26 cellular contexts compared by ENCODE assay signal in the genomic region with DNA sequence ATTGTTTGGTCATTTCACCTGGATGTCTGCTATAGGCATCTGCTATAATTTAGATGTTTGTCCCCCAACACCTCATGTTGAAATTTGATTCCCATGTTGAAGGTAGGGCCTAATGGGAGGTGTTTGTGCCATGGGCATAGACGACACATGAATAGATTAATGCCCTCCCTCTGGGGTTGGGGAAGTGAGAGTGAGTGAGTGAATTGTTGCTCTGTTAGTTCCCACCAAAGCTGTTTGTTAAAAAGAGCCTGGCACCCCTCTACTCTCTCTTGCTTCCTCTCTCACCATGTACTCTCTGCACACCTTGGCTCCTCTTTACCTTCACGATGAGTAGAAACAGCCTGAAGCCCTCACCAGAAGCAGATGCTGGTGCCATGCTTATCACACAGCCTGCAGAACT. TPM values are rescaled to one million over a fixed set of nuclear protein-coding genes. Genes with fewer than 3 reads are reported as not detected.
DNase-seq lines count a peak whose midpoint lies in the region; ATAC-seq, FAIRE-seq and TF ChIP-seq lines count a peak whose summit lies in the region.
"Had no signal": no experiment of that assay in that cellular context is flagged by ENCODE, and none has a peak within 500 bp of the region (broad histone marks: within the 10 kb centered on the region; RNA-seq: fewer than 3 reads in every experiment).

No MANE protein-coding gene starts in this region.

- no peak overlapping the region for H3K4me3 ChIP-seq in GM12878
- H3K4me3 ChIP-seq: A549, GM23248 had no signal

- no peaks in the 10 kb centered on the region for H4K20me1 ChIP-seq in GM12878 (ENCODE audit: control insufficient read depth, insufficient read depth)

- H3K27me3 ChIP-seq in GM12878 (replicated peaks in 1 of 2; ENCODE audit: control insufficient read depth in 2 of 2, insufficient read depth in 2 of 2, low read length in 1 of 2): no peaks in the 10 kb centered on the region; a peak in 1 of 4 replicates

- H3K36me3 Mint-ChIP-seq in memory B cell: no peaks in the 10 kb centered on the region
- H3K36me3 Mint-ChIP-seq in stimulated activated naive B cell treated with anti-CD40 and anti-IgM and Interleukin-4, amounts not matched to agents 10 μg/mL and 1 μg/mL and 100 μg/mL, for 72 hours: no peaks in the 10 kb centered on the region
- H3K36me3 Mint-ChIP-seq in activated CD8-positive, alpha-beta T cell treated with anti-CD3 and anti-CD28 coated beads for 36 hours (ENCODE audit: low read depth): no peaks in the 10 kb centered on the region
- H3K36me3 Mint-ChIP-seq: CD4-positive, alpha-beta memory T cell had no signal

- no peaks in the 10 kb centered on the region for H3K36me3 ChIP-seq in GM12878 (ENCODE audit: control insufficient read depth in 2 of 2, insufficient read depth in 2 of 2, low read length in 1 of 2)

- WGBS in GM12878 (ENCODE audit: insufficient coverage, insufficient replicate concordance, low lambda C conversion rate, missing lambda C conversion rate): 43% methylated on average over 2 of the region's 2 CpGs

- peak; percentile 5 for DNase-seq in NCI-H69 (lab: John Stamatoyannopoulos, UW)
- DNase-seq in GM12878 (ENCODE audit: low read depth, low spot score): no peak
- no peak for DNase-seq in memory B cell (ENCODE audit: low spot score in 2 of 2)
- DNase-seq in stimulated activated naive B cell treated with anti-CD40 and anti-IgM and Interleukin-4, amounts not matched to agents 10 μg/mL and 1 μg/mL and 100 μg/mL, for 72 hours: no peak
- no peak for DNase-seq in Ammon's horn (ENCODE audit: low spot score)
- no peak for DNase-seq in activated CD8-positive, alpha-beta T cell treated with anti-CD3 and anti-CD28 coated beads for 36 hours
- DNase-seq: 8988T; ACHN; AML-193; C1 segment of cervical spinal cord; Calu3; CD4-positive, alpha-beta memory T cell; COR-L47; DMS53; DMS79 treated with DMSO at 0.1 percent for 48 hours; GF-D8; GM23248; H7; HCEC 1CT had no signal

- BruUV-seq in GM12878 (replicated peaks; lab: Mats Ljungman, UMichigan): no TSS peak

- POLR2A ChIA-PET in GM12878 (lab: Charles Lee): no interaction called here
- POLR2A ChIA-PET in activated CD8-positive, alpha-beta T cell treated with anti-CD3 and anti-CD28 coated beads for 36 hours (lab: Charles Lee): no interaction called here

- H3K27me3 Mint-ChIP-seq in memory B cell: no peaks in the 10 kb centered on the region
- H3K27me3 Mint-ChIP-seq in stimulated activated naive B cell treated with anti-CD40 and anti-IgM and Interleukin-4, amounts not matched to agents 10 μg/mL and 1 μg/mL and 100 μg/mL, for 72 hours: peaks cover 0 to 10% of the 10 kb centered on the region in 2 donors
- H3K27me3 Mint-ChIP-seq in activated CD8-positive, alpha-beta T cell treated with anti-CD3 and anti-CD28 coated beads for 36 hours: peaks cover 2% of the 10 kb centered on the region

- TF ChIP-seq EP300 in GM12878 (IDR thresholded peaks at IDR 0.05; ENCODE audit: borderline replicate concordance in 1 of 2, control insufficient read depth in 1 of 2, low read depth in 2 of 2, low read length in 2 of 2): no peak

- H3K27ac ChIP-seq in GM12878 (ENCODE audit: control insufficient read depth, insufficient read depth): no peak overlapping the region
- H3K27ac ChIP-seq: A549, GM23248 had no signal

- H3K9me3 Mint-ChIP-seq in memory B cell: no peaks in the 10 kb centered on the region
- no peaks in the 10 kb centered on the region for H3K9me3 Mint-ChIP-seq in stimulated activated naive B cell treated with anti-CD40 and anti-IgM and Interleukin-4, amounts not matched to agents 10 μg/mL and 1 μg/mL and 100 μg/mL, for 72 hours
- no peaks in the 10 kb centered on the region for H3K9me3 Mint-ChIP-seq in activated CD8-positive, alpha-beta T cell treated with anti-CD3 and anti-CD28 coated beads for 36 hours
- H3K9me3 Mint-ChIP-seq: CD4-positive, alpha-beta memory T cell had no signal

- ATAC-seq in GM12878 (peak; percentile 29; the same call in 1 of the 3 replicates), memory B cell (ENCODE audit: low read depth) (peak; percentile 39), GM21576 (IDR thresholded peaks at IDR 0.05; ENCODE audit: unreplicated experiment) (no peak)
- ATAC-seq in stimulated activated naive B cell treated with anti-CD40 and anti-IgM and Interleukin-4, amounts not matched to agents 10 μg/mL and 1 μg/mL and 100 μg/mL, for 72 hours (replicated peaks): peak; percentile 56 to 58
- no peak for ATAC-seq in activated CD8-positive, alpha-beta T cell treated with anti-CD3 and anti-CD28 coated beads for 36 hours
- ATAC-seq: A549 had no signal

- SMC1A ChIA-PET in GM12878 (lab: Charles Lee; ENCODE audit: uncharacterized antibody, unreplicated experiment): no interaction called here

- no peaks in the 10 kb centered on the region for H3K9me3 ChIP-seq in GM12878 (replicated peaks; ENCODE audit: control insufficient read depth, insufficient read depth, low read length)
- H3K9me3 ChIP-seq: A549 had no signal

- no peak overlapping the region for H3K27ac Mint-ChIP-seq in memory B cell
- H3K27ac Mint-ChIP-seq in stimulated activated naive B cell treated with anti-CD40 and anti-IgM and Interleukin-4, amounts not matched to agents 10 μg/mL and 1 μg/mL and 100 μg/mL, for 72 hours: no peak overlapping the region
- H3K27ac Mint-ChIP-seq in activated CD8-positive, alpha-beta T cell treated with anti-CD3 and anti-CD28 coated beads for 36 hours: no peak overlapping the region
- H3K27ac Mint-ChIP-seq: CD4-positive, alpha-beta memory T cell had no signal

- H3K4me1 ChIP-seq in GM12878 (ENCODE audit: control insufficient read depth, insufficient read depth, low read length): no peaks in the 10 kb centered on the region
- H3K4me1 ChIP-seq: A549 had no signal

- no peak overlapping the region for H3K9ac ChIP-seq in GM12878 (ENCODE audit: control insufficient read depth, insufficient read depth, low read length)
- H3K9ac ChIP-seq: GM23248 had no signal

- TF ChIP-seq POLR2A in GM12878 (IDR thresholded peaks at IDR 0.05; ENCODE audit: low read depth, low read length): no peak

- no peak for TF ChIP-seq RAD21 in GM12878 (IDR thresholded peaks at IDR 0.05; ENCODE audit: insufficient read depth, low read depth, low read length)

- in situ Hi-C loops in GM12878 (cut with MboI): no loop called here

- CTCF ChIA-PET in GM12878 (lab: Yijun Ruan, JAX): no interaction called here
- CTCF ChIA-PET in activated CD8-positive, alpha-beta T cell treated with anti-CD3 and anti-CD28 coated beads for 36 hours (lab: Charles Lee): no interaction called here

- no peak overlapping the region for H3K4me2 ChIP-seq in GM12878 (ENCODE audit: control insufficient read depth, insufficient read depth)
- H3K4me2 ChIP-seq: A549 had no signal

- FAIRE-seq in GM12878 (lab: Jason Lieb, UNC): no peak
- FAIRE-seq: A549, GM12892, H1 had no signal

- H3K4me3 Mint-ChIP-seq in memory B cell: no peak overlapping the region
- H3K4me3 Mint-ChIP-seq in stimulated activated naive B cell treated with anti-CD40 and anti-IgM and Interleukin-4, amounts not matched to agents 10 μg/mL and 1 μg/mL and 100 μg/mL, for 72 hours: no peak overlapping the region
- no peak overlapping the region for H3K4me3 Mint-ChIP-seq in activated CD8-positive, alpha-beta T cell treated with anti-CD3 and anti-CD28 coated beads for 36 hours
- H3K4me3 Mint-ChIP-seq: CD4-positive, alpha-beta memory T cell had no signal

- no peak overlapping the region for H2AFZ ChIP-seq in GM12878 (ENCODE audit: control insufficient read depth, low read depth, low read length)
- H2AFZ ChIP-seq: GM23248 had no signal

- intact Hi-C loops in GM12878 (cut with micrococcal nuclease; ENCODE audit: unreplicated experiment): no loop called here
- intact Hi-C loops in activated CD8-positive, alpha-beta T cell treated with anti-CD3 and anti-CD28 coated beads for 36 hours (cut with micrococcal nuclease): no loop called here

- no peaks in the 10 kb centered on the region for H3K79me2 ChIP-seq in GM12878 (ENCODE audit: control insufficient read depth, insufficient read depth, low read length)

- no peak for TF ChIP-seq CTCF in GM12878 (IDR thresholded peaks at IDR 0.05 in 2 of 3, conservative IDR thresholded peaks at IDR 0.05 in 1 of 3; ENCODE audit: control insufficient read depth in 2 of 3, extremely low read depth in 1 of 3, insufficient read depth in 1 of 3, low read depth in 3 of 3, low read length in 3 of 3)
- TF ChIP-seq CTCF in activated CD8-positive, alpha-beta T cell treated with anti-CD3 and anti-CD28 coated beads for 36 hours (IDR thresholded peaks at IDR 0.05): no peak

- RAD21 ChIA-PET in GM12878 (lab: Charles Lee; ENCODE audit: unreplicated experiment): no interaction called here

- peaks cover 4% of the 10 kb centered on the region for H3K4me1 Mint-ChIP-seq in memory B cell
- peaks cover 10 to 15% of the 10 kb centered on the region in 2 donors for H3K4me1 Mint-ChIP-seq in stimulated activated naive B cell treated with anti-CD40 and anti-IgM and Interleukin-4, amounts not matched to agents 10 μg/mL and 1 μg/mL and 100 μg/mL, for 72 hours
- H3K4me1 Mint-ChIP-seq in activated CD8-positive, alpha-beta T cell treated with anti-CD3 and anti-CD28 coated beads for 36 hours (ENCODE audit: low read depth): peaks cover 4% of the 10 kb centered on the region
- H3K4me1 Mint-ChIP-seq: CD4-positive, alpha-beta memory T cell had no signal

RNA-seq across cellular contexts. Expression of gene SORD, which starts 23.9 kb away (rescaled TPM):
- total RNA-seq in GM12878 (2013; cell fraction: nucleolus; rRNA removed): 44.2 and 61.1 TPM in 2 replicates
- total RNA-seq in GM12878 (2014; rRNA removed) (33.5 and 35.3 TPM in 2 replicates), GM12878 (2014; rRNA removed; fragmentation: Illumina TruSeq; extraction: Trizol) (24.5 and 29.2 TPM in 2 replicates), GM12878 (2021) (39.4 and 40.8 TPM in 2 replicates)
- 7.0 TPM for polyA plus RNA-seq in GM12878 (2011; ENCODE audit: low read depth)
- polyA plus RNA-seq in GM12878 (2011; rRNA removed) (49.9 and 51.7 TPM in 2 replicates), GM12878 (2014; fragmentation: Illumina TruSeq; extraction: Trizol) (29.4 and 39.4 TPM in 2 replicates), GM12878 (2014; fragmentation: Nextera tagmentation; extraction: Ambion mirVana) (10 to 100 TPM in 1 of 2 experiments, 1 to 10 TPM in 1; 7.5 to 18.5 TPM), GM12878 (2014; rRNA removed) (45.1 and 46.0 TPM in 2 replicates), GM12878 (2016; fragmentation: Nextera tagmentation; extraction: Ambion mirVana) (10 to 100 TPM; 50.7 to 51.6 TPM)
- polyA plus RNA-seq in GM12878 (2011; cell fraction: cytosol; rRNA removed): 47.3 and 64.5 TPM in 2 replicates
- 162 and 270 TPM in 2 replicates for polyA plus RNA-seq in GM12878 (2011; cell fraction: nucleus; rRNA removed)
- 11.6 and 19.4 TPM in 2 replicates for polyA plus RNA-seq in GM12878 (2012)
- 39.3 and 42.1 TPM in 2 replicates for polyA minus RNA-seq in GM12878 (2011; rRNA and poly(A)+ RNA removed)
- 16.1 and 17.4 TPM in 2 replicates for polyA minus RNA-seq in GM12878 (2011; cell fraction: cytosol; rRNA and poly(A)+ RNA removed)
- 15.7 and 31.7 TPM in 2 replicates for polyA minus RNA-seq in GM12878 (2011; cell fraction: nucleus; rRNA and poly(A)+ RNA removed)
- 10 to 100 TPM; 27.9 to 28.7 TPM for total RNA-seq in activated CD8-positive, alpha-beta T cell treated with anti-CD3 and anti-CD28 coated beads for 36 hours

RNA-seq across cellular contexts. Expression of gene TERB2, which starts 42.6 kb away (rescaled TPM):
- total RNA-seq in GM12878 (2013; cell fraction: nucleolus; rRNA removed): not detected in 2 replicates
- not detected in 2 replicates for total RNA-seq in GM12878 (2014; rRNA removed)
- not detected in 2 replicates for total RNA-seq in GM12878 (2014; rRNA removed; fragmentation: Illumina TruSeq; extraction: Trizol)
- total RNA-seq in GM12878 (2021): not detected in 2 replicates
- not detected for polyA plus RNA-seq in GM12878 (2011; ENCODE audit: low read depth)
- polyA plus RNA-seq in GM12878 (2011; rRNA removed): not detected in 2 replicates
- not detected in 2 replicates for polyA plus RNA-seq in GM12878 (2011; cell fraction: cytosol; rRNA removed)
- not detected in 2 replicates for polyA plus RNA-seq in GM12878 (2011; cell fraction: nucleus; rRNA removed)
- polyA plus RNA-seq in GM12878 (2012): not detected in 2 replicates
- not detected in 2 replicates for polyA plus RNA-seq in GM12878 (2014; fragmentation: Illumina TruSeq; extraction: Trizol)
- polyA plus RNA-seq in GM12878 (2014; fragmentation: Nextera tagmentation; extraction: Ambion mirVana): not detected
- polyA plus RNA-seq in GM12878 (2014; rRNA removed): not detected in 2 replicates
- not detected for polyA plus RNA-seq in GM12878 (2016; fragmentation: Nextera tagmentation; extraction: Ambion mirVana)
- not detected in 2 replicates for polyA minus RNA-seq in GM12878 (2011; rRNA and poly(A)+ RNA removed)
- not detected in 2 replicates for polyA minus RNA-seq in GM12878 (2011; cell fraction: cytosol; rRNA and poly(A)+ RNA removed)
- polyA minus RNA-seq in GM12878 (2011; cell fraction: nucleus; rRNA and poly(A)+ RNA removed): not detected in 2 replicates
- not detected for total RNA-seq in activated CD8-positive, alpha-beta T cell treated with anti-CD3 and anti-CD28 coated beads for 36 hours
- total RNA-seq: Calu3; CD4-positive, alpha-beta memory T cell; Daoy; G401; GM23248; H1; H7 had no signal
- polyA plus RNA-seq: A549; BJ; CD4-positive, alpha-beta memory T cell; GM23248; H1 had no signal

Comparison
In these comparisons a context has a peak if more than half of its experiments do, and no peak if none do; other contexts are left out.
1. ATAC-seq: peak in GM12878 (single experiment), memory B cell (single experiment) and stimulated activated naive B cell treated with anti-CD40 and anti-IgM and Interleukin-4, amounts not matched to agents 10 μg/mL and 1 μg/mL and 100 μg/mL, for 72 hours (2 of 2); none in activated CD8-positive, alpha-beta T cell treated with anti-CD3 and anti-CD28 coated beads for 36 hours (single experiment) and GM21576 (single experiment).